Comparison of ENCODE assay signal across 16 cellular contexts in the genomic region with DNA sequence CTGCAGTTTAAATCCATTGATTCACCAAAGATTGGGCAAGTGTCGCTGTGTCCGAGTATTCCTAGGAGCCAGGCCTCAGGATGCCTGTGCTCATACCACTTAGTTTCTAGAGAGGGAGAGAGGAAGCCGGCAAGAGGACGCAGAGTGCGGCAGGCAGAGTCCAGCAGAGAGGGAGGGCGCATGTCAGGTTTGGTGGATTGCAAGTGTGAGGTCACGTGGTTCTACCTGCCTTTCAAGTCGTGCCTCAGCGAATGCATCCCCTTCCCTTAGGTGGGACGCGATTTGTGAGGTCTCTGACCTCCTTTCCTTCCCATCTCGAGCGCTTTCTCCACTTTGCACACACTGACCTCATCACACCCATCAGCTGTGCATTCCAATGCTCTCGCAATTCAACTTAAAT.
"Had no signal": no experiment of that assay in that cellular context is flagged by ENCODE, and none has a peak within 500 bp of the region (broad histone marks: within the 10 kb centered on the region; RNA-seq: fewer than 3 reads in every experiment).

No MANE protein-coding gene starts in this region.

- H3K27ac ChIP-seq: ovary, upper lobe of left lung, uterus had no signal

- H3K27me3 ChIP-seq: ovary, upper lobe of left lung, uterus had no signal

- H3K4me1 Mint-ChIP-seq: naive thymus-derived CD4-positive, alpha-beta T cell; nephron progenitor cell had no signal

- DNase-seq: foreskin melanocyte; head of caudate nucleus; hippocampal formation; mammary epithelial cell; naive thymus-derived CD4-positive, alpha-beta T cell; nephron progenitor cell; ovary; stimulated activated CD4-positive, alpha-beta T cell treated with anti-CD3 and anti-CD28 coated beads, Interleukin-2, amount 100 ng/mL, for 48 hours; stimulated activated naive CD4-positive, alpha-beta T cell treated with Interleukin-2 at 50 U/mL for 16 hours; upper lobe of left lung; uterus had no signal

- H3K36me3 ChIP-seq: ovary, upper lobe of left lung, uterus had no signal

- H3K4me1 ChIP-seq: upper lobe of left lung, uterus had no signal

- H3K4me3 ChIP-seq: ovary, smooth muscle cell, upper lobe of left lung, uterus had no signal

- H3K27me3 Mint-ChIP-seq: dendritic cell treated with granulocyte-macrophage colony-stimulating factor and Interleukin-4, amounts not matched to agents 40 ng/mL and 50 ng/mL, for 4 days had no signal

- H3K4me2 ChIP-seq: smooth muscle cell had no signal

- H3K36me3 Mint-ChIP-seq: naive thymus-derived CD4-positive, alpha-beta T cell had no signal

- H3K9me3 ChIP-seq: ovary, upper lobe of left lung, uterus had no signal

- ATAC-seq: left lobe of liver; naive thymus-derived CD4-positive, alpha-beta T cell; right cardiac atrium had no signal

- H3K27ac Mint-ChIP-seq: dendritic cell treated with granulocyte-macrophage colony-stimulating factor and Interleukin-4, amounts not matched to agents 40 ng/mL and 50 ng/mL, for 4 days; naive thymus-derived CD4-positive, alpha-beta T cell; nephron progenitor cell; progenitor cell of endocrine pancreas had no signal

- H3K9me3 Mint-ChIP-seq: dendritic cell treated with granulocyte-macrophage colony-stimulating factor and Interleukin-4, amounts not matched to agents 40 ng/mL and 50 ng/mL, for 4 days; naive thymus-derived CD4-positive, alpha-beta T cell had no signal

- H3K4me3 Mint-ChIP-seq: dendritic cell treated with granulocyte-macrophage colony-stimulating factor and Interleukin-4, amounts not matched to agents 40 ng/mL and 50 ng/mL, for 4 days; naive thymus-derived CD4-positive, alpha-beta T cell; nephron progenitor cell had no signal
